Comparison of ENCODE assay signal across 28 cellular contexts in genomic region chr1:165168466-165168865, GRCh38.
"Had no signal": no experiment of that assay in that cellular context is flagged by ENCODE, and none has a peak within 500 bp of the region (broad histone marks: within the 10 kb centered on the region; RNA-seq: fewer than 3 reads in every experiment).

No MANE protein-coding gene starts in this region.

- H3K36me3 ChIP-seq: adrenal gland, esophagus squamous epithelium, pancreas, prostate gland, stomach, thyroid gland, upper lobe of right lung had no signal

- ATAC-seq: activated CD4-positive, CD25-positive, alpha-beta regulatory T cell treated with anti-CD3 and anti-CD28 coated beads, Interleukin-2, amount 50 U/mL, for 24 hours; body of pancreas; left ventricle myocardium superior; naive thymus-derived CD4-positive, alpha-beta T cell; pancreas; sciatic nerve; stimulated activated memory B cell treated with anti-CD40 and anti-IgM and Interleukin-4, amounts not matched to agents 10 μg/mL and 1 μg/mL and 100 μg/mL, for 72 hours; upper lobe of right lung had no signal

- H3K27ac ChIP-seq: adrenal gland, body of pancreas, esophagus squamous epithelium, pancreas, prostate gland, skin epidermis, stomach, thyroid gland, upper lobe of right lung, VCaP had no signal

- DNase-seq: activated CD4-positive, alpha-beta memory T cell treated with anti-CD3 and anti-CD28 coated beads for 36 hours; activated CD4-positive, alpha-beta T cell treated with anti-CD3 and anti-CD28 coated beads, Interleukin-2, amount 10 ng/mL, durations not matched to agents 24 days and 14 days; activated CD8-positive, alpha-beta memory T cell treated with anti-CD3 and anti-CD28 coated beads, Interleukin-2, amount 50 U/mL, for 4 hours; activated effector memory CD4-positive, alpha-beta T cell treated with anti-CD3 and anti-CD28 coated beads, Interleukin-2, amount 50 U/mL, for 16 hours; activated naive CD4-positive, alpha-beta T cell treated with anti-CD3 and anti-CD28 coated beads for 36 hours; activated naive CD8-positive, alpha-beta T cell treated with anti-CD3 and anti-CD28 coated beads for 36 hours; activated T-cell treated with anti-CD3 and anti-CD28 coated beads, Interleukin-2, amount 50 U/mL, for 1 hour; adrenal gland; aorta; body of pancreas; caudate nucleus; esophagus squamous epithelium; left ventricle myocardium superior; midbrain; naive thymus-derived CD4-positive, alpha-beta T cell; pancreas; retina; stimulated activated CD4-positive, alpha-beta T cell treated with anti-CD3 and anti-CD28 coated beads, Interleukin-4, amount 100 ng/mL, for 24 hours; stomach; T-helper 9 cell; thyroid gland; upper lobe of right lung had no signal

- H3K4me3 ChIP-seq: adrenal gland, body of pancreas, esophagus squamous epithelium, pancreas, prostate gland, skin epidermis, stomach, thyroid gland, upper lobe of right lung had no signal

- H3K27me3 ChIP-seq: adrenal gland, body of pancreas, pancreas, thyroid gland, upper lobe of right lung had no signal

- H3K9me3 ChIP-seq: adrenal gland, body of pancreas, esophagus squamous epithelium, pancreas, prostate gland, stomach, thyroid gland, upper lobe of right lung had no signal
